In genomic region chr5:93791520-93791972, GRCh38 we compare ENCODE assay signal across 12 cellular contexts. TPM values are rescaled to one million over a fixed set of nuclear protein-coding genes. Genes with fewer than 3 reads are reported as not detected.
DNase-seq lines count a peak whose midpoint lies in the region; ATAC-seq, FAIRE-seq and TF ChIP-seq lines count a peak whose summit lies in the region.
"Had no signal": no experiment of that assay in that cellular context is flagged by ENCODE, and none has a peak within 500 bp of the region (broad histone marks: within the 10 kb centered on the region; RNA-seq: fewer than 3 reads in every experiment).

No MANE protein-coding gene starts in this region.

- H3K4me3 ChIP-seq in right lobe of liver (no peak overlapping the region), colonic mucosa (no peak overlapping the region), small intestine (ENCODE audit: low read depth in 1 of 2, low read length in 2 of 2) (no peak overlapping the region)

- H3K27me3 ChIP-seq in right lobe of liver (no peaks in the 10 kb centered on the region), colonic mucosa (no peaks in the 10 kb centered on the region), small intestine (ENCODE audit: control insufficient read depth in 2 of 2, insufficient read depth in 2 of 2, low read length in 2 of 2) (no peaks in the 10 kb centered on the region)
- H3K27me3 ChIP-seq: neutrophil had no signal

- H3K27ac ChIP-seq in right lobe of liver, result no peak overlapping the region
- no peak overlapping the region for H3K27ac ChIP-seq in colonic mucosa
- H3K27ac ChIP-seq in small intestine (ENCODE audit: low read depth in 1 of 2, low read length in 1 of 2), result no peak overlapping the region
- H3K27ac ChIP-seq: neutrophil had no signal

- no peaks in the 10 kb centered on the region for H3K36me3 ChIP-seq in right lobe of liver
- no peaks in the 10 kb centered on the region for H3K36me3 ChIP-seq in colonic mucosa
- no peaks in the 10 kb centered on the region for H3K36me3 ChIP-seq in small intestine (ENCODE audit: control insufficient read depth in 2 of 2, insufficient read depth in 2 of 2, low read length in 2 of 2)

- WGBS in right lobe of liver (ENCODE audit: insufficient coverage, low coverage, low lambda C conversion rate, missing lambda C conversion rate), result 29% methylated on average over 3 of the region's 3 CpGs
- 38 to 63% (median 55%) methylated on average over 3 of the region's 3 CpGs for WGBS in small intestine, 3 donors

- H3K9me3 ChIP-seq in right lobe of liver, result no peaks in the 10 kb centered on the region
- H3K9me3 ChIP-seq in colonic mucosa, result no peaks in the 10 kb centered on the region
- no peaks in the 10 kb centered on the region for H3K9me3 ChIP-seq in small intestine (ENCODE audit: control insufficient read depth, low read depth)
- H3K9me3 ChIP-seq: neutrophil had no signal

- H3K4me1 ChIP-seq in right lobe of liver (no peaks in the 10 kb centered on the region), colonic mucosa (no peaks in the 10 kb centered on the region), small intestine (ENCODE audit: control insufficient read depth in 2 of 2, insufficient read depth in 1 of 2, low read depth in 1 of 2, low read length in 1 of 2) (no peaks in the 10 kb centered on the region)

- peak in 3 of 4 donors; percentile 28 to 57 (median 34) for ATAC-seq in right lobe of liver

- DNase-seq in GDM1 (lab: John Stamatoyannopoulos, UW), result peak; percentile 13
- DNase-seq in NCI-H146 treated with DMSO at 0.1 percent for 48 hours (lab: John Stamatoyannopoulos, UW; ENCODE audit: unreplicated experiment), result peak; percentile 86
- peak; percentile 7 for DNase-seq in UCSD-AML1 (lab: John Stamatoyannopoulos, UW; ENCODE audit: unreplicated experiment)
- no peak for DNase-seq in right lobe of liver
- DNase-seq in colonic mucosa, result no peak
- DNase-seq in T1000 (lab: John Stamatoyannopoulos, UW), result no peak
- DNase-seq in activated gamma-delta T cell treated with Interleukin-2 at 50 U/mL for 16 hours, result no peak
- no peak for DNase-seq in small intestine
- DNase-seq: CD4-positive, alpha-beta memory T cell; GOT3; T-helper 1 cell had no signal

- no peak for FAIRE-seq in small intestine (lab: Jason Lieb, UNC)

- no peak for TF ChIP-seq CTCF in right lobe of liver (IDR thresholded peaks at IDR 0.05)
- TF ChIP-seq CTCF in colonic mucosa (IDR thresholded peaks at IDR 0.05), result no peak

- no peak overlapping the region for H3K9ac ChIP-seq in colonic mucosa (ENCODE audit: low read depth in 2 of 2, low read length in 2 of 2)

- no peak for TF ChIP-seq POLR2A in right lobe of liver (IDR thresholded peaks at IDR 0.05)

- intact Hi-C loops in right lobe of liver (cut with DNase I), result no loop called here
- intact Hi-C loops in colonic mucosa (cut with DNase I), result no loop called here

RNA-seq across cellular contexts. Expression of gene POU5F2, which starts 50.1 kb away (rescaled TPM):
- total RNA-seq in right lobe of liver, result 1 to 10 TPM in 2 of 6 experiments, under 1 TPM in 4; 0.29 to 1.3 (median 0.52) TPM
- under 1 TPM; 0.37 to 0.94 TPM for total RNA-seq in colonic mucosa
- under 1 TPM in 2 of 3 donors, not detected in 1; under 0.01 to 0.04 TPM for polyA plus RNA-seq in small intestine

Comparison
In these comparisons a context has a peak if more than half of its experiments do, and no peak if none do; other contexts are left out.
1. DNase-seq: peak in GDM1 (single experiment), NCI-H146 treated with DMSO at 0.1 percent for 48 hours (single experiment) and UCSD-AML1 (single experiment); none in right lobe of liver (0 of 3), colonic mucosa (single experiment), T1000 (single experiment), activated gamma-delta T cell treated with Interleukin-2 at 50 U/mL for 16 hours (single experiment) and small intestine (single experiment).